ENCODE assay signal across 18 cellular contexts in the genomic region with DNA sequence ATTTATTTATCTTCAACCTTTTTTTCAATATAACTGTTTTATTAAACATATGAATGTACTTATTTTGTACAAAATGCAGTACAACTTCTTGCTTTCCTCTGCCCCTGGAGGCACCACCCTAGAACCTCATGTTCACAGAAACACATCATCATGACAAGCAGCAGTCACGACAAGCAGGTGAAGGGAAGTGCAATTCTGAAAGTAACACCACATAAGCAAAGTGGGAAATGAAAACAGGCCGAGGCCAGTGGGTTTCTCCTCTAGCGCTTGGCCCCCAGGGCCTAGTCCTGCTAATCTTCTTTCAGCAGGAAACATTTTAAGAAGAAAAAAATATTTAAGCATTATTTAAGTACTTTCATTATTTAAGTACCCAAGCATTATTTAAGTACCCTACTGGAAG.
DNase-seq lines count a peak whose midpoint lies in the region; ATAC-seq and TF ChIP-seq lines count a peak whose summit lies in the region.
"Had no signal": no experiment of that assay in that cellular context is flagged by ENCODE, and none has a peak within 500 bp of the region (broad histone marks: within the 10 kb centered on the region; RNA-seq: fewer than 3 reads in every experiment).

No MANE protein-coding gene starts in this region.

- no peaks in the 10 kb centered on the region for H4K20me1 ChIP-seq in H9 (ENCODE audit: control insufficient read depth, insufficient read depth, insufficient read length)

- H2AK5ac ChIP-seq in H9 (ENCODE audit: insufficient read length, low read length), result no peak overlapping the region

- peaks cover 0 to 8% of the 10 kb centered on the region in 2 donors for H3K36me3 Mint-ChIP-seq in activated naive CD4-positive, alpha-beta T cell treated with anti-CD3 and anti-CD28 coated beads, Interleukin-2, amount 50 U/mL, for 72 hours
- H3K36me3 Mint-ChIP-seq in activated naive CD4-positive, alpha-beta T cell treated with anti-CD3 and anti-CD28 coated beads for 36 hours (ENCODE audit: low read depth), result no peaks in the 10 kb centered on the region
- peaks cover 0 to 6% (median 0%) of the 10 kb centered on the region in 3 experiments; a peak in 3 of 7 replicates for H3K36me3 Mint-ChIP-seq in H9 (ENCODE audit: insufficient read depth in 1 of 3, low read depth in 3 of 3)

- intact Hi-C loops in lower leg skin (cut with DNase I; ENCODE audit: low total_unique reads), result no loop called here
- intact Hi-C loops in activated naive CD4-positive, alpha-beta T cell treated with anti-CD3 and anti-CD28 coated beads for 36 hours (cut with micrococcal nuclease), result no loop called here

- TF ChIP-seq CTCF in lower leg skin (IDR thresholded peaks at IDR 0.05) (no peak), H9 (conservative IDR thresholded peaks at IDR 0.05) (no peak)

- no peaks in the 10 kb centered on the region for H3K23me2 ChIP-seq in H9 (ENCODE audit: insufficient read length, low read depth, low read length, poor library complexity, severe bottlenecking)

- H3K23ac ChIP-seq in H9 (ENCODE audit: insufficient read length, low read depth, low read length), result no peak overlapping the region

- H2BK12ac ChIP-seq in H9 (ENCODE audit: insufficient read length, low read depth, low read length), result no peak overlapping the region

- H3K27ac ChIP-seq in H9 (ENCODE audit: insufficient read length, low read depth, low read length), result no peak overlapping the region
- H3K27ac ChIP-seq: upper lobe of right lung had no signal

- ATAC-seq in GM18511 (IDR thresholded peaks at IDR 0.05; ENCODE audit: unreplicated experiment) (peak; percentile 96), GM21360 (IDR thresholded peaks at IDR 0.05; ENCODE audit: unreplicated experiment) (peak; percentile 87), HG02885 (IDR thresholded peaks at IDR 0.05; ENCODE audit: poor library complexity, unreplicated experiment) (peak; percentile 97), HG03521 (IDR thresholded peaks at IDR 0.05; ENCODE audit: unreplicated experiment) (peak; percentile 97)
- ATAC-seq in activated naive CD4-positive, alpha-beta T cell treated with anti-CD3 and anti-CD28 coated beads, Interleukin-2, amount 50 U/mL, for 72 hours, result no peak
- ATAC-seq: left colon, Right ventricle myocardium inferior, upper lobe of right lung had no signal

- no peak overlapping the region for H3K4me2 ChIP-seq in H9 (ENCODE audit: insufficient read depth, insufficient read length, low read length)

- no peaks in the 10 kb centered on the region for H3K79me1 ChIP-seq in H9 (ENCODE audit: insufficient read depth, low read depth, low read length, poor library complexity, severe bottlenecking)

- H4K8ac ChIP-seq in H9 (replicated peaks; ENCODE audit: insufficient read length, low read depth, low read length), result no peak overlapping the region

- peaks cover 8 to 18% of the 10 kb centered on the region in 2 donors for H3K9me3 Mint-ChIP-seq in activated naive CD4-positive, alpha-beta T cell treated with anti-CD3 and anti-CD28 coated beads, Interleukin-2, amount 50 U/mL, for 72 hours
- H3K9me3 Mint-ChIP-seq in activated naive CD4-positive, alpha-beta T cell treated with anti-CD3 and anti-CD28 coated beads for 36 hours, result peaks cover 6% of the 10 kb centered on the region
- H3K9me3 Mint-ChIP-seq in H9, result peaks cover 0 to 4% of the 10 kb centered on the region in 2 experiments; a peak in 3 of 5 replicates

- H3K27me3 ChIP-seq in H9 (ENCODE audit: insufficient read depth, low read length), result no peaks in the 10 kb centered on the region
- H3K27me3 ChIP-seq: upper lobe of right lung had no signal

- no peaks in the 10 kb centered on the region for H3K79me2 ChIP-seq in H9 (ENCODE audit: insufficient read depth, low read length)

- H4K91ac ChIP-seq in H9 (ENCODE audit: insufficient read length, low read depth, low read length), result no peak overlapping the region

- 40 to 51% methylated on average over 3 of the region's 3 CpGs for WGBS in lower leg skin, 2 donors
- WGBS in H9 (ENCODE audit: extremely low coverage, insufficient read length, low lambda C conversion rate), result no CpG with 5 or more reads among the region's 3 CpGs

- no peak overlapping the region for H3K9ac ChIP-seq in H9 (ENCODE audit: extremely low read depth, insufficient read length, low read length)

- H3K4me1 ChIP-seq in H9 (ENCODE audit: insufficient read depth, low read length), result no peaks in the 10 kb centered on the region
- H3K4me1 ChIP-seq: upper lobe of right lung had no signal

- peaks cover 4% of the 10 kb centered on the region for H3K27me3 Mint-ChIP-seq in activated naive CD4-positive, alpha-beta T cell treated with anti-CD3 and anti-CD28 coated beads for 36 hours (ENCODE audit: low read depth)
- H3K27me3 Mint-ChIP-seq in H9 (ENCODE audit: low read depth), result no peaks in the 10 kb centered on the region
- H3K27me3 Mint-ChIP-seq: B cell had no signal

- H3K4me1 Mint-ChIP-seq in activated naive CD4-positive, alpha-beta T cell treated with anti-CD3 and anti-CD28 coated beads for 36 hours (ENCODE audit: low read depth), result no peaks in the 10 kb centered on the region
- H3K4me1 Mint-ChIP-seq in H9, result no peaks in the 10 kb centered on the region
- H3K4me1 Mint-ChIP-seq: B cell had no signal

- CTCF ChIA-PET in activated naive CD4-positive, alpha-beta T cell treated with anti-CD3 and anti-CD28 coated beads for 36 hours (lab: Charles Lee), result no interaction called here

- H2BK15ac ChIP-seq in H9 (ENCODE audit: low read depth, low read length), result no peak overlapping the region

- no peak overlapping the region for H3K14ac ChIP-seq in H9 (ENCODE audit: insufficient read depth, low read length)

- H3K4me3 ChIP-seq in lower leg skin (ENCODE audit: low read depth, poor library complexity, severe bottlenecking), result no peak overlapping the region
- H3K4me3 ChIP-seq: upper lobe of right lung had no signal

- H3K4ac ChIP-seq in H9 (ENCODE audit: low read depth, low read length), result no peak overlapping the region

- H3K27ac Mint-ChIP-seq in activated naive CD4-positive, alpha-beta T cell treated with anti-CD3 and anti-CD28 coated beads, Interleukin-2, amount 50 U/mL, for 72 hours, result no peak overlapping the region
- no peak overlapping the region for H3K27ac Mint-ChIP-seq in activated naive CD4-positive, alpha-beta T cell treated with anti-CD3 and anti-CD28 coated beads for 36 hours
- no peak overlapping the region for H3K27ac Mint-ChIP-seq in H9
- H3K27ac Mint-ChIP-seq: B cell had no signal

- H3K4me3 Mint-ChIP-seq in activated naive CD4-positive, alpha-beta T cell treated with anti-CD3 and anti-CD28 coated beads for 36 hours, result no peak overlapping the region
- H3K4me3 Mint-ChIP-seq in H9, result no peak overlapping the region
- H3K4me3 Mint-ChIP-seq: B cell had no signal

- H3K56ac ChIP-seq in H9 (ENCODE audit: insufficient read length, low read depth, low read length), result no peak overlapping the region

- H4K5ac ChIP-seq in H9 (ENCODE audit: insufficient read length, low read depth, low read length), result no peak overlapping the region

- DNase-seq in lower leg skin (ENCODE audit: low spot score in 2 of 2) (no peak), H9 (no peak)
- no peak for DNase-seq in activated naive CD4-positive, alpha-beta T cell treated with anti-CD3 and anti-CD28 coated beads, Interleukin-2, amount 50 U/mL, for 72 hours (ENCODE audit: low spot score in 2 of 2)
- DNase-seq in activated naive CD4-positive, alpha-beta T cell treated with anti-CD3 and anti-CD28 coated beads for 36 hours, result no peak
- DNase-seq: activated T-cell treated with anti-CD3 and anti-CD28 coated beads, Interleukin-2, amount 50 U/mL, for 1 hour; effector CD4-positive, alpha-beta T cell; H7; KG1; left colon; NCI-H226; small intestine; upper lobe of right lung had no signal

- H3K18ac ChIP-seq in H9 (ENCODE audit: insufficient read length, low read depth, low read length), result no peak overlapping the region

- no peak for TF ChIP-seq POLR2A in lower leg skin (IDR thresholded peaks at IDR 0.05)

- H2BK120ac ChIP-seq in H9 (ENCODE audit: low read depth, low read length, poor library complexity, severe bottlenecking), result no peak overlapping the region

- H3T11ph ChIP-seq in H9 (ENCODE audit: low read length), result no peak overlapping the region

- H2AFZ ChIP-seq in H9 (ENCODE audit: low read length), result no peak overlapping the region

- H3K9me3 ChIP-seq in H9 (ENCODE audit: control insufficient read depth, low read depth, low read length), result no peaks in the 10 kb centered on the region
- H3K9me3 ChIP-seq: upper lobe of right lung had no signal

- H2BK5ac ChIP-seq in H9 (ENCODE audit: insufficient read length, low read length), result no peak overlapping the region

- no peak overlapping the region for H2BK20ac ChIP-seq in H9 (ENCODE audit: low read depth, low read length, poor library complexity, severe bottlenecking)

Comparison
In these comparisons a context has a peak if more than half of its experiments do, and no peak if none do; other contexts are left out.
1. ATAC-seq: peak in GM18511 (single experiment), GM21360 (single experiment), HG02885 (single experiment) and HG03521 (single experiment); none in activated naive CD4-positive, alpha-beta T cell treated with anti-CD3 and anti-CD28 coated beads, Interleukin-2, amount 50 U/mL, for 72 hours (0 of 2).